In the genomic region with DNA sequence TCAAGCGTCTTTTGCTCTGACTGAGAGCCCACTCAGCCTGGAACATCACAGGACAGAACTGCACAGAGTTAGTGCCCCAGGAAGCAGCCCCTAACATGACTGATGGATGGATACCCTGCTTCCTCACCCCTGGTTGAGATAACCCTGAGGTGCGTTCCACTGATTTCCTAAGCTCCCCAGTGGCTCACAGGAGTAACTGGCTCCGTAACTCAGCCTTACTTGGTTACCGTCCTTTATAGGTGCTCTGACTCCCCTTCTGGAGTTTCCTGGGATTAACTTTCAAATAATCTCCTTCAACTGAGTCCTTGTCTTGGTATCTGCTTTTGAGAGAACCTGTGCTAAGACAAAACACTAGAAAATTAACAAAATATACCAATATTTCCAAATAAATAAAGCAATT, we compare ENCODE assay signal across 1 cellular context.
TF ChIP-seq lines count a peak whose summit lies in the region.

No MANE protein-coding gene starts in this region.

TF ChIP-seq in GM23338, 12 proteins besides CTCF, POLR2A, EP300 and RAD21 (continued from another document):
- TF ChIP-seq, protein P1, sequence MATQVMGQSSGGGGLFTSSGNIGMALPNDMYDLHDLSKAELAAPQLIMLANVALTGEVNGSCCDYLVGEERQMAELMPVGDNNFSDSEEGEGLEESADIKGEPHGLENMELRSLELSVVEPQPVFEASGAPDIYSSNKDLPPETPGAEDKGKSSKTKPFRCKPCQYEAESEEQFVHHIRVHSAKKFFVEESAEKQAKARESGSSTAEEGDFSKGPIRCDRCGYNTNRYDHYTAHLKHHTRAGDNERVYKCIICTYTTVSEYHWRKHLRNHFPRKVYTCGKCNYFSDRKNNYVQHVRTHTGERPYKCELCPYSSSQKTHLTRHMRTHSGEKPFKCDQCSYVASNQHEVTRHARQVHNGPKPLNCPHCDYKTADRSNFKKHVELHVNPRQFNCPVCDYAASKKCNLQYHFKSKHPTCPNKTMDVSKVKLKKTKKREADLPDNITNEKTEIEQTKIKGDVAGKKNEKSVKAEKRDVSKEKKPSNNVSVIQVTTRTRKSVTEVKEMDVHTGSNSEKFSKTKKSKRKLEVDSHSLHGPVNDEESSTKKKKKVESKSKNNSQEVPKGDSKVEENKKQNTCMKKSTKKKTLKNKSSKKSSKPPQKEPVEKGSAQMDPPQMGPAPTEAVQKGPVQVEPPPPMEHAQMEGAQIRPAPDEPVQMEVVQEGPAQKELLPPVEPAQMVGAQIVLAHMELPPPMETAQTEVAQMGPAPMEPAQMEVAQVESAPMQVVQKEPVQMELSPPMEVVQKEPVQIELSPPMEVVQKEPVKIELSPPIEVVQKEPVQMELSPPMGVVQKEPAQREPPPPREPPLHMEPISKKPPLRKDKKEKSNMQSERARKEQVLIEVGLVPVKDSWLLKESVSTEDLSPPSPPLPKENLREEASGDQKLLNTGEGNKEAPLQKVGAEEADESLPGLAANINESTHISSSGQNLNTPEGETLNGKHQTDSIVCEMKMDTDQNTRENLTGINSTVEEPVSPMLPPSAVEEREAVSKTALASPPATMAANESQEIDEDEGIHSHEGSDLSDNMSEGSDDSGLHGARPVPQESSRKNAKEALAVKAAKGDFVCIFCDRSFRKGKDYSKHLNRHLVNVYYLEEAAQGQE (IDR thresholded peaks at IDR 0.05; ENCODE audit: unreplicated experiment): no peak
- TF ChIP-seq EZH2 (IDR thresholded peaks at IDR 0.05; ENCODE audit: low read depth, unreplicated experiment) (no peak), ZNF462 (CRISPR knock-in tag; IDR thresholded peaks at IDR 0.05) (no peak), CREB1 (CRISPR knock-in tag; IDR thresholded peaks at IDR 0.05; ENCODE audit: low read depth) (no peak), NANOG (IDR thresholded peaks at IDR 0.05; ENCODE audit: borderline replicate concordance) (no peak), STAT1 (IDR thresholded peaks at IDR 0.05; ENCODE audit: unreplicated experiment) (no peak), ZNF114 (CRISPR knock-in tag; IDR thresholded peaks at IDR 0.05) (no peak)
TF ChIP-seq in GM23338: peak in this region for 0.
